9 cellular contexts compared by ENCODE assay signal in genomic region chr5:171907731-171908343, GRCh38.
DNase-seq lines count a peak whose midpoint lies in the region; ATAC-seq and TF ChIP-seq lines count a peak whose summit lies in the region.
"Had no signal": no experiment of that assay in that cellular context is flagged by ENCODE, and none has a peak within 500 bp of the region (broad histone marks: within the 10 kb centered on the region; RNA-seq: fewer than 3 reads in every experiment).

No MANE protein-coding gene starts in this region.

- peak; percentile 65 for ATAC-seq in GM18502 (IDR thresholded peaks at IDR 0.05; ENCODE audit: poor library complexity, unreplicated experiment)
- peak; percentile 66 for ATAC-seq in HG03159 (IDR thresholded peaks at IDR 0.05; ENCODE audit: unreplicated experiment)

- no peaks in the 10 kb centered on the region for H3K9me3 ChIP-seq in parathyroid adenoma (ENCODE audit: control insufficient read depth, low read length)

- H3K9ac ChIP-seq in parathyroid adenoma: no peak overlapping the region

- H2AFZ ChIP-seq in parathyroid adenoma: no peak overlapping the region

- no peaks in the 10 kb centered on the region for H3K9me3 Mint-ChIP-seq in activated T-helper 1 cell treated with anti-CD3 and anti-CD28 coated beads, Interleukin-12 subunit alpha, Interleukin-12 subunit beta, Interleukin-2, Interleukin-4 antibody, amounts not matched to agents 30 ng/mL and 10 ng/mL and 1 ng/mL, durations not matched to agents 14 hours and 24 hours and 36 hours

- H3K36me3 ChIP-seq in parathyroid adenoma (ENCODE audit: control insufficient read depth, insufficient read depth, low read length): no peaks in the 10 kb centered on the region

- no peak overlapping the region for H3K4me3 ChIP-seq in parathyroid adenoma (ENCODE audit: low read depth, low read length)
- H3K4me3 ChIP-seq: SK-N-MC had no signal

- no peaks in the 10 kb centered on the region for H3K27me3 ChIP-seq in parathyroid adenoma (ENCODE audit: control insufficient read depth, insufficient read depth, low read length)

- peak overlapping the region; percentile 89 for H3K27ac Mint-ChIP-seq in activated T-helper 1 cell treated with anti-CD3 and anti-CD28 coated beads, Interleukin-12 subunit alpha, Interleukin-12 subunit beta, Interleukin-2, Interleukin-4 antibody, amounts not matched to agents 30 ng/mL and 10 ng/mL and 1 ng/mL, durations not matched to agents 14 hours and 24 hours and 36 hours

- no peak overlapping the region for H3K4me2 ChIP-seq in parathyroid adenoma (ENCODE audit: low read length)

- intact Hi-C loops in activated T-helper 1 cell treated with anti-CD3 and anti-CD28 coated beads, Interleukin-12 subunit alpha, Interleukin-12 subunit beta, Interleukin-2, Interleukin-4 antibody, amounts not matched to agents 30 ng/mL and 10 ng/mL and 1 ng/mL, durations not matched to agents 14 hours and 24 hours and 36 hours (cut with micrococcal nuclease): loop anchor here (1.0 to 5.0 kb wide), 18 partner anchors 11 to 1269 kb away; partner anchors contain the start of genes FBXW11, NPM1 and UBTD2

- no peak overlapping the region for H3K4me3 Mint-ChIP-seq in activated T-helper 1 cell treated with anti-CD3 and anti-CD28 coated beads, Interleukin-12 subunit alpha, Interleukin-12 subunit beta, Interleukin-2, Interleukin-4 antibody, amounts not matched to agents 30 ng/mL and 10 ng/mL and 1 ng/mL, durations not matched to agents 14 hours and 24 hours and 36 hours

- peak; percentile 91 for TF ChIP-seq CTCF in C4-2B (conservative IDR thresholded peaks at IDR 0.05)
- peak; percentile 80 for TF ChIP-seq CTCF in parathyroid adenoma (IDR thresholded peaks at IDR 0.05)

- H3K36me3 Mint-ChIP-seq in activated T-helper 1 cell treated with anti-CD3 and anti-CD28 coated beads, Interleukin-12 subunit alpha, Interleukin-12 subunit beta, Interleukin-2, Interleukin-4 antibody, amounts not matched to agents 30 ng/mL and 10 ng/mL and 1 ng/mL, durations not matched to agents 14 hours and 24 hours and 36 hours (ENCODE audit: low read depth): peaks cover 12% of the 10 kb centered on the region

- peak; percentile 1 for DNase-seq in NCI-H82 treated with DMSO at 0.1 percent for 48 hours (lab: John Stamatoyannopoulos, UW; ENCODE audit: unreplicated experiment)
- DNase-seq in activated T-helper 1 cell treated with anti-CD3 and anti-CD28 coated beads, Interleukin-12 subunit alpha, Interleukin-12 subunit beta, Interleukin-2, Interleukin-4 antibody, amounts not matched to agents 30 ng/mL and 10 ng/mL and 1 ng/mL, durations not matched to agents 14 hours and 24 hours and 36 hours (ENCODE audit: low spot score): peak; percentile 33
- peak; percentile 40 for DNase-seq in foreskin melanocyte
- no peak for DNase-seq in NCI-H187 treated with DMSO at 0.1 percent for 48 hours (lab: John Stamatoyannopoulos, UW)

- H3K27me3 Mint-ChIP-seq in activated T-helper 1 cell treated with anti-CD3 and anti-CD28 coated beads, Interleukin-12 subunit alpha, Interleukin-12 subunit beta, Interleukin-2, Interleukin-4 antibody, amounts not matched to agents 30 ng/mL and 10 ng/mL and 1 ng/mL, durations not matched to agents 14 hours and 24 hours and 36 hours (ENCODE audit: insufficient read depth): no peaks in the 10 kb centered on the region

- H3K4me1 Mint-ChIP-seq in activated T-helper 1 cell treated with anti-CD3 and anti-CD28 coated beads, Interleukin-12 subunit alpha, Interleukin-12 subunit beta, Interleukin-2, Interleukin-4 antibody, amounts not matched to agents 30 ng/mL and 10 ng/mL and 1 ng/mL, durations not matched to agents 14 hours and 24 hours and 36 hours (ENCODE audit: low read depth): peaks cover 45% of the 10 kb centered on the region

- peaks cover 37% of the 10 kb centered on the region for H3K79me2 ChIP-seq in parathyroid adenoma

- peaks cover 6% of the 10 kb centered on the region for H3K4me1 ChIP-seq in parathyroid adenoma

- H3K27ac ChIP-seq in C4-2B (no peak overlapping the region), parathyroid adenoma (no peak overlapping the region)
- H3K27ac ChIP-seq: SK-N-MC had no signal
